1 cellular context compared by ENCODE assay signal in genomic region chr7:28055161-28055544, GRCh38.
TF ChIP-seq lines count a peak whose summit lies in the region.

No MANE protein-coding gene starts in this region.

TF ChIP-seq in SK-N-SH treated with all-trans-retinoic acid at 6 μM for 48 hours, 23 proteins besides CTCF, POLR2A, EP300 and RAD21 (continued from another document):
- peak; percentile 64 for TF ChIP-seq TSHZ2 (CRISPR knock-in tag; IDR thresholded peaks at IDR 0.05)
- no peak for TF ChIP-seq POU6F1 (CRISPR knock-in tag; IDR thresholded peaks at IDR 0.05; ENCODE audit: borderline replicate concordance, low read depth)
- peak; percentile 86 for TF ChIP-seq CSDC2 (CRISPR knock-in tag; IDR thresholded peaks at IDR 0.05)
- peak; percentile 97 for TF ChIP-seq CREB5 (CRISPR knock-in tag; IDR thresholded peaks at IDR 0.05; ENCODE audit: low read depth)
- TF ChIP-seq ZFP3 (CRISPR knock-in tag; IDR thresholded peaks at IDR 0.05) = peak; percentile 80
- TF ChIP-seq ESRRG (CRISPR knock-in tag; IDR thresholded peaks at IDR 0.05) = peak; percentile 66; the same call in 1 of the 2 replicates
- no peak for TF ChIP-seq ZNF565 (CRISPR knock-in tag; conservative IDR thresholded peaks at IDR 0.05; ENCODE audit: low read depth)
- TF ChIP-seq PATZ1 (CRISPR knock-in tag; IDR thresholded peaks at IDR 0.05; ENCODE audit: borderline replicate concordance) = peak; percentile 64; the same call in 1 of the 2 replicates
- no peak for TF ChIP-seq ARNTL (CRISPR knock-in tag; IDR thresholded peaks at IDR 0.05; ENCODE audit: borderline replicate concordance, low read depth)
- TF ChIP-seq SNAI2 (CRISPR knock-in tag; IDR thresholded peaks at IDR 0.05) = peak; percentile 94
